ENCODE assay signal across 11 cellular contexts in genomic region chr9:127884976-127885490, GRCh38. TPM values are rescaled to one million over a fixed set of nuclear protein-coding genes. Genes with fewer than 3 reads are reported as not detected.
DNase-seq lines count a peak whose midpoint lies in the region; ATAC-seq, FAIRE-seq and TF ChIP-seq lines count a peak whose summit lies in the region.
"Had no signal": no experiment of that assay in that cellular context is flagged by ENCODE, and none has a peak within 500 bp of the region (broad histone marks: within the 10 kb centered on the region; RNA-seq: fewer than 3 reads in every experiment).

No MANE protein-coding gene starts in this region.

- no TSS peak for BruUV-seq in GM12878 (replicated peaks; lab: Mats Ljungman, UMichigan)

- H2AFZ ChIP-seq in GM12878 (ENCODE audit: control insufficient read depth, low read depth, low read length), result no peak overlapping the region
- H2AFZ ChIP-seq in mesenchymal stem cell (ENCODE audit: low read depth, low read length), result no peak overlapping the region

- H3K4me2 ChIP-seq in GM12878 (ENCODE audit: control insufficient read depth, insufficient read depth) (no peak overlapping the region), mesenchymal stem cell (ENCODE audit: low read length, poor library complexity, severe bottlenecking) (no peak overlapping the region)

- no peak overlapping the region for H3K4ac ChIP-seq in mesenchymal stem cell (ENCODE audit: low read depth in 1 of 2, low read length in 2 of 2)

- H3K4me1 ChIP-seq in GM12878 (ENCODE audit: control insufficient read depth, insufficient read depth, low read length) (no peaks in the 10 kb centered on the region; the same call in 1 of the 2 replicates), mesenchymal stem cell (ENCODE audit: control insufficient read depth, insufficient read depth, low read depth, low read length) (peaks cover 29% of the 10 kb centered on the region), tibial artery (peaks cover 0 to 21% (median 18%) of the 10 kb centered on the region in 4 donors)

- SMC1A ChIA-PET in GM12878 (lab: Charles Lee; ENCODE audit: uncharacterized antibody, unreplicated experiment), result interaction anchor here (1.2 kb wide), 1 partner anchor 16 kb away, joined by 3 read pairs; no protein-coding TSS in a partner anchor

- H2AK5ac ChIP-seq in mesenchymal stem cell (ENCODE audit: low read length, severe bottlenecking), result no peak overlapping the region

- H3K9ac ChIP-seq in GM12878 (ENCODE audit: control insufficient read depth, insufficient read depth, low read length) (no peak overlapping the region), mesenchymal stem cell (ENCODE audit: low read length) (no peak overlapping the region)

- peaks cover 10% of the 10 kb centered on the region for H3K79me1 ChIP-seq in mesenchymal stem cell (replicated peaks; ENCODE audit: low read length, poor library complexity, severe bottlenecking)

- H3K18ac ChIP-seq in mesenchymal stem cell (ENCODE audit: low read depth in 1 of 2, low read length in 2 of 2), result no peak overlapping the region

- peak overlapping the region; percentile 33 for H4K8ac ChIP-seq in mesenchymal stem cell (ENCODE audit: low read length)

- DNase-seq in Right ventricle myocardium superior (no peak), left ventricle myocardium superior (no peak), GM12878 (ENCODE audit: low read depth, low spot score) (no peak), mesenchymal stem cell (no peak), tibial artery (no peak)
- DNase-seq: activated CD8-positive, alpha-beta T cell treated with anti-CD3 and anti-CD28 coated beads for 36 hours; naive B cell had no signal

- FAIRE-seq in GM12878 (lab: Jason Lieb, UNC), result no peak

- intact Hi-C loops in Right ventricle myocardium superior (cut with DNase I) (no loop called here), left ventricle myocardium superior (cut with micrococcal nuclease) (no loop called here), GM12878 (cut with micrococcal nuclease; ENCODE audit: unreplicated experiment) (loop anchor here (5.0 kb wide), 1 partner anchor 32 kb away; the partner anchor contains the start of gene ST6GALNAC4), tibial artery (cut with DNase I; ENCODE audit: low total_unique reads) (no loop called here)

- RAD21 ChIA-PET in GM12878 (lab: Charles Lee; ENCODE audit: unreplicated experiment), result no interaction called here

- no peak overlapping the region for H2BK12ac ChIP-seq in mesenchymal stem cell (ENCODE audit: low read length in 2 of 2)

- TF ChIP-seq RAD21 in GM12878 (IDR thresholded peaks at IDR 0.05; ENCODE audit: insufficient read depth, low read depth, low read length), result no peak

- no peak for TF ChIP-seq CTCF in GM12878 (IDR thresholded peaks at IDR 0.05 in 2 of 3, conservative IDR thresholded peaks at IDR 0.05 in 1 of 3; ENCODE audit: control insufficient read depth in 2 of 3, extremely low read depth in 1 of 3, insufficient read depth in 1 of 3, low read depth in 3 of 3, low read length in 3 of 3)
- TF ChIP-seq CTCF in tibial artery (IDR thresholded peaks at IDR 0.05), result no peak

- no peak overlapping the region for H3K27ac ChIP-seq in GM12878 (ENCODE audit: control insufficient read depth, insufficient read depth)
- H3K27ac ChIP-seq in mesenchymal stem cell (ENCODE audit: low read length, poor library complexity, severe bottlenecking), result no peak overlapping the region
- peak overlapping the region; percentile 35 to 38 for H3K27ac ChIP-seq in tibial artery
- H3K27ac ChIP-seq: SJCRH30 had no signal

- POLR2A ChIA-PET in GM12878 (lab: Charles Lee), result interaction anchor here (1.3 kb wide), 1 partner anchor 10 kb away, joined by 4 read pairs; no protein-coding TSS in a partner anchor

- no peaks in the 10 kb centered on the region for H3K9me3 ChIP-seq in GM12878 (replicated peaks; ENCODE audit: control insufficient read depth, insufficient read depth, low read length)
- no peaks in the 10 kb centered on the region for H3K9me3 ChIP-seq in mesenchymal stem cell (ENCODE audit: control insufficient read depth, low read length)
- H3K9me3 ChIP-seq in tibial artery, result no peaks in the 10 kb centered on the region
- H3K9me3 ChIP-seq: SJCRH30 had no signal

- no peak overlapping the region for H3K4me3 ChIP-seq in GM12878
- no peak overlapping the region for H3K4me3 ChIP-seq in mesenchymal stem cell (ENCODE audit: insufficient read depth in 1 of 2, low read depth in 1 of 2, low read length in 2 of 2)
- H3K4me3 ChIP-seq in tibial artery, result no peak overlapping the region
- H3K4me3 ChIP-seq: SJCRH30 had no signal

- H3K27me3 ChIP-seq in GM12878 (replicated peaks in 1 of 2; ENCODE audit: control insufficient read depth in 2 of 2, insufficient read depth in 2 of 2, low read length in 1 of 2) (no peaks in the 10 kb centered on the region), mesenchymal stem cell (ENCODE audit: control insufficient read depth in 1 of 2, insufficient read depth in 1 of 2, low read length in 2 of 2) (no peaks in the 10 kb centered on the region), tibial artery (no peaks in the 10 kb centered on the region)
- H3K27me3 ChIP-seq: SJCRH30 had no signal

- H4K91ac ChIP-seq in mesenchymal stem cell (ENCODE audit: low read length), result no peak overlapping the region

- in situ Hi-C loops in GM12878 (cut with MboI), result no loop called here

- H4K20me1 ChIP-seq in GM12878 (ENCODE audit: control insufficient read depth, insufficient read depth), result no peaks in the 10 kb centered on the region

- no peaks in the 10 kb centered on the region for H3K79me2 ChIP-seq in GM12878 (ENCODE audit: control insufficient read depth, insufficient read depth, low read length)

- no peak overlapping the region for H3K23ac ChIP-seq in mesenchymal stem cell (ENCODE audit: low read length in 2 of 2)

- CTCF ChIA-PET in GM12878 (lab: Yijun Ruan, JAX), result interaction anchor here (1.3 to 1.4 kb wide), 2 partner anchors 36 to 150 kb away, joined by 5 read pairs; partner anchors contain the start of gene TOR2A

- no peak for TF ChIP-seq EP300 in GM12878 (IDR thresholded peaks at IDR 0.05; ENCODE audit: borderline replicate concordance in 1 of 2, control insufficient read depth in 1 of 2, low read depth in 2 of 2, low read length in 2 of 2)

- no peak overlapping the region for H2BK15ac ChIP-seq in mesenchymal stem cell (ENCODE audit: low read depth, poor library complexity, severe bottlenecking)

- ATAC-seq in Right ventricle myocardium superior (ENCODE audit: poor library complexity), result peak; percentile 8
- ATAC-seq in left ventricle myocardium superior, result no peak
- ATAC-seq in GM12878, result no peak
- ATAC-seq in HG02973 (IDR thresholded peaks at IDR 0.05; ENCODE audit: unreplicated experiment), result no peak
- ATAC-seq in GM18511 (IDR thresholded peaks at IDR 0.05; ENCODE audit: unreplicated experiment), result no peak
- ATAC-seq in HG02852 (IDR thresholded peaks at IDR 0.05; ENCODE audit: unreplicated experiment), result no peak
- ATAC-seq: activated CD8-positive, alpha-beta T cell treated with anti-CD3 and anti-CD28 coated beads for 36 hours had no signal

- H3K36me3 ChIP-seq in GM12878 (ENCODE audit: control insufficient read depth in 2 of 2, insufficient read depth in 2 of 2, low read length in 1 of 2) (peaks cover 4% of the 10 kb centered on the region in 2 experiments; a peak in 3 of 4 replicates), mesenchymal stem cell (ENCODE audit: control insufficient read depth in 1 of 2, insufficient read depth in 2 of 2, low read depth in 1 of 2, low read length in 2 of 2) (peaks cover 52 to 60% of the 10 kb centered on the region in 2 experiments), tibial artery (peaks cover 52 to 74% (median 56%) of the 10 kb centered on the region in 3 donors)

- H2BK5ac ChIP-seq in mesenchymal stem cell (ENCODE audit: low read depth, low read length, poor library complexity, severe bottlenecking), result no peak overlapping the region

- TF ChIP-seq POLR2A in GM12878 (IDR thresholded peaks at IDR 0.05; ENCODE audit: low read depth, low read length), result peak; percentile 26; the same call in 1 of the 2 replicates

- H3K14ac ChIP-seq in mesenchymal stem cell (ENCODE audit: low read length in 2 of 2), result no peak overlapping the region

- H2BK120ac ChIP-seq in mesenchymal stem cell (ENCODE audit: low read depth, low read length), result no peak overlapping the region

- 7% methylated on average over 15 of the region's 15 CpGs for WGBS in GM12878 (ENCODE audit: insufficient coverage, insufficient replicate concordance, low lambda C conversion rate, missing lambda C conversion rate)
- WGBS in mesenchymal stem cell, result 81% methylated on average over 15 of the region's 15 CpGs

RNA-seq across cellular contexts. Expression of gene AK1, which starts 7.6 kb away (rescaled TPM):
- 932 TPM for total RNA-seq in Right ventricle myocardium superior
- 853 TPM for total RNA-seq in left ventricle myocardium superior
- 1.8 and 2.4 TPM in 2 replicates for total RNA-seq in GM12878 (2013; cell fraction: nucleolus; rRNA removed)
- 0.87 and 3.1 TPM in 2 replicates for total RNA-seq in GM12878 (2014; rRNA removed)
- total RNA-seq in GM12878 (2014; rRNA removed; fragmentation: Illumina TruSeq; extraction: Trizol), result 0.14 and 1.8 TPM in 2 replicates
- 2.1 and 2.2 TPM in 2 replicates for total RNA-seq in GM12878 (2021)
- polyA plus RNA-seq in GM12878 (2011; ENCODE audit: low read depth), result 1.8 TPM
- 0.98 and 1.8 TPM in 2 replicates for polyA plus RNA-seq in GM12878 (2011; rRNA removed)
- polyA plus RNA-seq in GM12878 (2011; cell fraction: cytosol; rRNA removed), result 2.5 and 3.1 TPM in 2 replicates
- polyA plus RNA-seq in GM12878 (2011; cell fraction: nucleus; rRNA removed), result 21.6 and 27.7 TPM in 2 replicates
- polyA plus RNA-seq in GM12878 (2012), result 5.1 and 8.4 TPM in 2 replicates
- polyA plus RNA-seq in GM12878 (2014; fragmentation: Illumina TruSeq; extraction: Trizol), result 1.3 and 1.8 TPM in 2 replicates
- 1 to 10 TPM in 1 of 2 experiments, under 1 TPM in 1; 0.23 to 1.4 TPM for polyA plus RNA-seq in GM12878 (2014; fragmentation: Nextera tagmentation; extraction: Ambion mirVana)
- polyA plus RNA-seq in GM12878 (2014; rRNA removed), result 2.1 and 4.7 TPM in 2 replicates
- polyA plus RNA-seq in GM12878 (2016; fragmentation: Nextera tagmentation; extraction: Ambion mirVana), result 1 to 10 TPM; 1.4 to 2.2 TPM
- polyA minus RNA-seq in GM12878 (2011; rRNA and poly(A)+ RNA removed), result 0.29 and 0.88 TPM in 2 replicates
- polyA minus RNA-seq in GM12878 (2011; cell fraction: cytosol; rRNA and poly(A)+ RNA removed), result 3.3 and 6.0 TPM in 2 replicates
- polyA minus RNA-seq in GM12878 (2011; cell fraction: nucleus; rRNA and poly(A)+ RNA removed), result 0.24 and 0.67 TPM in 2 replicates
- polyA plus RNA-seq in mesenchymal stem cell (2013, experiment 1 of 2), result 127 TPM
- polyA plus RNA-seq in mesenchymal stem cell (2013, experiment 2 of 2), result 132 TPM

RNA-seq across cellular contexts. Expression of gene ST6GALNAC6, which starts 14.4 kb away (rescaled TPM):
- total RNA-seq in Right ventricle myocardium superior, result 38.2 TPM
- 50.5 TPM for total RNA-seq in left ventricle myocardium superior
- 55.6 and 55.9 TPM in 2 replicates for total RNA-seq in GM12878 (2013; cell fraction: nucleolus; rRNA removed)
- total RNA-seq in GM12878 (2014; rRNA removed), result 22.6 and 27.0 TPM in 2 replicates
- 16.0 and 17.6 TPM in 2 replicates for total RNA-seq in GM12878 (2014; rRNA removed; fragmentation: Illumina TruSeq; extraction: Trizol)
- total RNA-seq in GM12878 (2021), result 21.1 and 23.2 TPM in 2 replicates
- 9.5 TPM for polyA plus RNA-seq in GM12878 (2011; ENCODE audit: low read depth)
- 13.9 and 24.6 TPM in 2 replicates for polyA plus RNA-seq in GM12878 (2011; rRNA removed)
- polyA plus RNA-seq in GM12878 (2011; cell fraction: cytosol; rRNA removed), result 28.4 and 35.1 TPM in 2 replicates
- 55.5 and 94.2 TPM in 2 replicates for polyA plus RNA-seq in GM12878 (2011; cell fraction: nucleus; rRNA removed)
- 19.0 and 22.5 TPM in 2 replicates for polyA plus RNA-seq in GM12878 (2012)
- polyA plus RNA-seq in GM12878 (2014; fragmentation: Illumina TruSeq; extraction: Trizol), result 7.2 and 16.1 TPM in 2 replicates
- polyA plus RNA-seq in GM12878 (2014; fragmentation: Nextera tagmentation; extraction: Ambion mirVana), result under 1 TPM; 0.40 to 0.48 TPM
- 24.0 and 24.7 TPM in 2 replicates for polyA plus RNA-seq in GM12878 (2014; rRNA removed)
- 10 to 100 TPM; 12.6 to 12.7 TPM for polyA plus RNA-seq in GM12878 (2016; fragmentation: Nextera tagmentation; extraction: Ambion mirVana)
- 20.8 and 26.1 TPM in 2 replicates for polyA minus RNA-seq in GM12878 (2011; rRNA and poly(A)+ RNA removed)
- 4.7 and 8.0 TPM in 2 replicates for polyA minus RNA-seq in GM12878 (2011; cell fraction: cytosol; rRNA and poly(A)+ RNA removed)
- polyA minus RNA-seq in GM12878 (2011; cell fraction: nucleus; rRNA and poly(A)+ RNA removed), result 12.1 and 16.7 TPM in 2 replicates
- 45.2 TPM for polyA plus RNA-seq in mesenchymal stem cell (2013, experiment 1 of 2)
- 45.9 TPM for polyA plus RNA-seq in mesenchymal stem cell (2013, experiment 2 of 2)

RNA-seq across cellular contexts. Expression of gene ENG, which starts 30.6 kb away (rescaled TPM):
- total RNA-seq in Right ventricle myocardium superior, result 118 TPM
- total RNA-seq in left ventricle myocardium superior, result 134 TPM
- total RNA-seq in GM12878 (2013; cell fraction: nucleolus; rRNA removed), result 4.0 and 5.4 TPM in 2 replicates
- 0.60 and 0.79 TPM in 2 replicates for total RNA-seq in GM12878 (2014; rRNA removed)
- 0.64 and 1.0 TPM in 2 replicates for total RNA-seq in GM12878 (2014; rRNA removed; fragmentation: Illumina TruSeq; extraction: Trizol)
- 9.1 and 10.1 TPM in 2 replicates for total RNA-seq in GM12878 (2021)
- 1.8 TPM for polyA plus RNA-seq in GM12878 (2011; ENCODE audit: low read depth)
- 0.16 and 0.18 TPM in 2 replicates for polyA plus RNA-seq in GM12878 (2011; rRNA removed)
- 0.37 and 0.43 TPM in 2 replicates for polyA plus RNA-seq in GM12878 (2011; cell fraction: cytosol; rRNA removed)
- polyA plus RNA-seq in GM12878 (2011; cell fraction: nucleus; rRNA removed), result 1.2 and 1.6 TPM in 2 replicates
- 4.8 and 5.9 TPM in 2 replicates for polyA plus RNA-seq in GM12878 (2012)
- 0.98 and 3.0 TPM in 2 replicates for polyA plus RNA-seq in GM12878 (2014; fragmentation: Illumina TruSeq; extraction: Trizol)
- polyA plus RNA-seq in GM12878 (2014; fragmentation: Nextera tagmentation; extraction: Ambion mirVana), result under 1 TPM; 0.14 to 0.24 TPM
- 3.3 and 4.2 TPM in 2 replicates for polyA plus RNA-seq in GM12878 (2014; rRNA removed)
- polyA plus RNA-seq in GM12878 (2016; fragmentation: Nextera tagmentation; extraction: Ambion mirVana), result 1 to 10 TPM; 4.2 to 5.0 TPM
- polyA minus RNA-seq in GM12878 (2011; rRNA and poly(A)+ RNA removed), result 0.15 and 0.41 TPM in 2 replicates
- 1.2 and 2.0 TPM in 2 replicates for polyA minus RNA-seq in GM12878 (2011; cell fraction: cytosol; rRNA and poly(A)+ RNA removed)
- polyA minus RNA-seq in GM12878 (2011; cell fraction: nucleus; rRNA and poly(A)+ RNA removed), result 0.12 and 0.67 TPM in 2 replicates
- 287 TPM for polyA plus RNA-seq in mesenchymal stem cell (2013, experiment 1 of 2)
- polyA plus RNA-seq in mesenchymal stem cell (2013, experiment 2 of 2), result 284 TPM

RNA-seq across cellular contexts. Expression of gene ST6GALNAC4, which starts 31.8 kb away (rescaled TPM):
- 18.1 TPM for total RNA-seq in Right ventricle myocardium superior
- 28.5 TPM for total RNA-seq in left ventricle myocardium superior
- 98.4 and 112 TPM in 2 replicates for total RNA-seq in GM12878 (2013; cell fraction: nucleolus; rRNA removed)
- 48.3 and 57.4 TPM in 2 replicates for total RNA-seq in GM12878 (2014; rRNA removed)
- total RNA-seq in GM12878 (2014; rRNA removed; fragmentation: Illumina TruSeq; extraction: Trizol), result 20.7 and 23.7 TPM in 2 replicates
- total RNA-seq in GM12878 (2021), result 56.1 and 64.1 TPM in 2 replicates
- polyA plus RNA-seq in GM12878 (2011; ENCODE audit: low read depth), result 11.8 TPM
- polyA plus RNA-seq in GM12878 (2011; rRNA removed), result 6.9 and 16.4 TPM in 2 replicates
- 38.1 and 52.2 TPM in 2 replicates for polyA plus RNA-seq in GM12878 (2011; cell fraction: cytosol; rRNA removed)
- 59.2 and 59.5 TPM in 2 replicates for polyA plus RNA-seq in GM12878 (2011; cell fraction: nucleus; rRNA removed)
- polyA plus RNA-seq in GM12878 (2012), result 40.4 and 47.8 TPM in 2 replicates
- 3.0 and 13.5 TPM in 2 replicates for polyA plus RNA-seq in GM12878 (2014; fragmentation: Illumina TruSeq; extraction: Trizol)
- 1 to 10 TPM; 4.2 to 6.6 TPM for polyA plus RNA-seq in GM12878 (2014; fragmentation: Nextera tagmentation; extraction: Ambion mirVana)
- polyA plus RNA-seq in GM12878 (2014; rRNA removed), result 63.2 and 68.1 TPM in 2 replicates
- 10 to 100 TPM; 46.7 to 49.9 TPM for polyA plus RNA-seq in GM12878 (2016; fragmentation: Nextera tagmentation; extraction: Ambion mirVana)
- polyA minus RNA-seq in GM12878 (2011; rRNA and poly(A)+ RNA removed), result 23.9 and 54.0 TPM in 2 replicates
- polyA minus RNA-seq in GM12878 (2011; cell fraction: cytosol; rRNA and poly(A)+ RNA removed), result 25.1 and 31.3 TPM in 2 replicates
- polyA minus RNA-seq in GM12878 (2011; cell fraction: nucleus; rRNA and poly(A)+ RNA removed), result 27.2 and 51.5 TPM in 2 replicates
- 32.1 TPM for polyA plus RNA-seq in mesenchymal stem cell (2013, experiment 1 of 2)
- 29.4 TPM for polyA plus RNA-seq in mesenchymal stem cell (2013, experiment 2 of 2)

RNA-seq across cellular contexts. Expression of gene PIP5KL1, which starts 45.5 kb away (rescaled TPM):
- 0.48 TPM for total RNA-seq in Right ventricle myocardium superior
- not detected for total RNA-seq in left ventricle myocardium superior
- total RNA-seq in GM12878 (2013; cell fraction: nucleolus; rRNA removed), result 1.9 and 2.0 TPM in 2 replicates
- 0.40 TPM in 1 of 2 replicates, not detected in the other for total RNA-seq in GM12878 (2014; rRNA removed)
- 0.14 and 0.22 TPM in 2 replicates for total RNA-seq in GM12878 (2014; rRNA removed; fragmentation: Illumina TruSeq; extraction: Trizol)
- total RNA-seq in GM12878 (2021), result 0.32 and 0.64 TPM in 2 replicates
- 0.41 TPM for polyA plus RNA-seq in GM12878 (2011; ENCODE audit: low read depth)
- polyA plus RNA-seq in GM12878 (2011; rRNA removed), result 0.12 and 0.50 TPM in 2 replicates
- 0.34 and 0.52 TPM in 2 replicates for polyA plus RNA-seq in GM12878 (2011; cell fraction: cytosol; rRNA removed)
- polyA plus RNA-seq in GM12878 (2011; cell fraction: nucleus; rRNA removed), result 2.2 and 3.0 TPM in 2 replicates
- polyA plus RNA-seq in GM12878 (2012), result 0.60 and 1.1 TPM in 2 replicates
- polyA plus RNA-seq in GM12878 (2014; fragmentation: Illumina TruSeq; extraction: Trizol), result 0.04 TPM in 1 of 2 replicates, not detected in the other
- not detected for polyA plus RNA-seq in GM12878 (2014; fragmentation: Nextera tagmentation; extraction: Ambion mirVana)
- polyA plus RNA-seq in GM12878 (2014; rRNA removed), result 0.55 and 0.67 TPM in 2 replicates
- under 1 TPM; 0.11 to 0.47 TPM for polyA plus RNA-seq in GM12878 (2016; fragmentation: Nextera tagmentation; extraction: Ambion mirVana)
- polyA minus RNA-seq in GM12878 (2011; rRNA and poly(A)+ RNA removed), result 0.10 TPM in 1 of 2 replicates, not detected in the other
- polyA minus RNA-seq in GM12878 (2011; cell fraction: cytosol; rRNA and poly(A)+ RNA removed), result not detected in 2 replicates
- polyA minus RNA-seq in GM12878 (2011; cell fraction: nucleus; rRNA and poly(A)+ RNA removed), result 0.57 and 0.85 TPM in 2 replicates
- 2.0 TPM for polyA plus RNA-seq in mesenchymal stem cell (2013, experiment 1 of 2)
- 1.8 TPM for polyA plus RNA-seq in mesenchymal stem cell (2013, experiment 2 of 2)

Comparison
In these comparisons a context has a peak if more than half of its experiments do, and no peak if none do; other contexts are left out.
1. H3K27ac ChIP-seq: peak in tibial artery (2 of 2); none in GM12878 (single experiment) and mesenchymal stem cell (single experiment).
2. RNA of gene AK1, which starts 7.6 kb away (total RNA-seq): 932 TPM in Right ventricle myocardium superior (single experiment) and 853 TPM in left ventricle myocardium superior (single experiment); 0.14 to 3.1 TPM in GM12878; every median in the first group is over 100 times any median in the second.
3. RNA of gene ENG, which starts 30.6 kb away (total RNA-seq): 134 TPM in left ventricle myocardium superior (single experiment) and 118 TPM in Right ventricle myocardium superior (single experiment); 0.60 to 10.1 TPM in GM12878; every median in the first group is over 10 times any median in the second.